In the genomic region with DNA sequence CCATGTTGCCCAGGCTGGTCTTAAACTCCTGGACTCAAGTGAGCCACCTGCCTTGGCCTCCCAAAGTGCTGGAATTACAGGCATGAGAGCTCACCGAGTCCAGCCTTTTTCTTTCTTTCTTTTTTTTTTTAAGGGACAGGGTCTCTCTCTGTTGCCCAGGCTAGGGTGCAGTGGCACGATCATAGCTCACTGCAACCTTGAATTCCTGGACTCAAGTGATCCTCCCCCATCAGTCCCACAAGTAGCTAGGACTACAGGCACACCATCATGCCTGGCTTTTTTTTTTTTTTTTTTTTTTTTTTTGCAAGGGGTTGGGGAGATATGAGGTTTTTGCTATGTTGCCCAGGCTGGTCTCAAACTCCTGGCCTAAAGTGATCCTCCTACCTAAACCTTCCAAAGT, we compare ENCODE assay signal across 37 cellular contexts.
"Had no signal": no experiment of that assay in that cellular context is flagged by ENCODE, and none has a peak within 500 bp of the region (broad histone marks: within the 10 kb centered on the region; RNA-seq: fewer than 3 reads in every experiment).

No MANE protein-coding gene starts in this region.

- H3K27me3 ChIP-seq: adrenal gland, body of pancreas, brain microvascular endothelial cell, breast epithelium had no signal

- H3K4me1 ChIP-seq: body of pancreas, breast epithelium had no signal

- H3K9me3 ChIP-seq: adrenal gland, body of pancreas, breast epithelium had no signal

- ATAC-seq: activated CD8-positive, alpha-beta T cell treated with anti-CD3 and anti-CD28 coated beads for 36 hours; activated naive CD4-positive, alpha-beta T cell treated with anti-CD3 and anti-CD28 coated beads, Interleukin-2, amount 50 U/mL, for 72 hours; activated T-cell treated with anti-CD3 and anti-CD28 coated beads, Interleukin-2, amount 50 U/mL, for 4 hours; activated T-cell treated with anti-CD3 and anti-CD28 coated beads, Interleukin-2, amount 50 U/mL, for 72 hours; activated T-helper 17 cell treated with anti-CD3 and anti-CD28 coated beads, Interleukin-2, amount 50 U/mL, for 72 hours; body of pancreas had no signal

- DNase-seq: activated B cell treated with CpG ODN at 0.5 μM for 24 hours; activated CD4-positive, alpha-beta memory T cell treated with anti-CD3 and anti-CD28 coated beads for 36 hours; activated CD4-positive, alpha-beta T cell treated with anti-CD3 and anti-CD28 coated beads for 4 hours; activated CD4-positive, alpha-beta T cell treated with anti-CD3 and anti-CD28 coated beads, Interleukin-2, amount 10 ng/mL, durations not matched to agents 24 days and 14 days; activated CD4-positive, alpha-beta T cell treated with anti-CD3 and anti-CD28 coated beads, Interleukin-2, amount 50 U/mL, for 1 hour; activated CD4-positive, alpha-beta T cell treated with anti-CD3 and anti-CD28 coated beads, Interleukin-2, amount 50 U/mL, for 4 hours; activated CD4-positive, CD25-positive, alpha-beta regulatory T cell treated with anti-CD3 and anti-CD28 coated beads, Interleukin-2, amount 50 U/mL, for 72 hours; activated CD8-positive, alpha-beta memory T cell treated with anti-CD3 and anti-CD28 coated beads, Interleukin-2, amount 50 U/mL, for 4 hours; activated CD8-positive, alpha-beta T cell treated with anti-CD3 and anti-CD28 coated beads for 36 hours; activated effector memory CD4-positive, alpha-beta T cell treated with anti-CD3 and anti-CD28 coated beads, Interleukin-2, amount 50 U/mL, for 16 hours; activated gamma-delta T cell treated with Interleukin-2 at 50 U/mL for 16 hours; activated naive CD4-positive, alpha-beta T cell; activated naive CD4-positive, alpha-beta T cell treated with anti-CD3 and anti-CD28 coated beads for 36 hours; activated naive CD4-positive, alpha-beta T cell treated with anti-CD3 and anti-CD28 coated beads, Interleukin-2, amount 50 U/mL, for 16 hours; activated naive CD8-positive, alpha-beta T cell treated with anti-CD3 and anti-CD28 coated beads for 36 hours; activated T-cell treated with anti-CD3 and anti-CD28 coated beads for 4 hours; activated T-cell treated with anti-CD3 and anti-CD28 coated beads, Interleukin-2, amount 50 U/mL, for 1 hour; activated T-cell treated with anti-CD3 and anti-CD28 coated beads, Interleukin-2, amount 50 U/mL, for 4 hours; activated T-cell treated with anti-CD3 and anti-CD28 coated beads, Interleukin-2, amount 50 U/mL, for 72 hours; adrenal gland; amniotic stem cell; aorta; body of pancreas; brain microvascular endothelial cell; central memory CD4-positive, alpha-beta T cell; T-helper 2 cell; T-helper 9 cell had no signal

- H3K4me3 ChIP-seq: adrenal gland, body of pancreas, breast epithelium had no signal

- H3K27ac Mint-ChIP-seq: activated B cell treated with CpG ODN at 0.5 μM for 24 hours; activated CD4-positive, alpha-beta memory T cell treated with anti-CD3 and anti-CD28 coated beads for 36 hours; activated CD4-positive, alpha-beta T cell treated with anti-CD3 and anti-CD28 coated beads, Interleukin-2, amount 10 ng/mL, durations not matched to agents 24 days and 14 days; activated CD8-positive, alpha-beta T cell treated with anti-CD3 and anti-CD28 coated beads for 36 hours; activated naive CD4-positive, alpha-beta T cell treated with anti-CD3 and anti-CD28 coated beads for 36 hours; activated naive CD4-positive, alpha-beta T cell treated with anti-CD3 and anti-CD28 coated beads, Interleukin-2, amount 50 U/mL, for 72 hours; activated naive CD8-positive, alpha-beta T cell treated with anti-CD3 and anti-CD28 coated beads for 36 hours; activated T-cell treated with anti-CD3 and anti-CD28 coated beads, Interleukin-2, amount 50 U/mL, for 72 hours; activated T-helper 1 cell treated with anti-CD3 and anti-CD28 coated beads, Interleukin-12 subunit alpha, Interleukin-12 subunit beta, Interleukin-2, Interleukin-4 antibody, amounts not matched to agents 30 ng/mL and 10 ng/mL and 1 ng/mL, durations not matched to agents 14 hours and 24 hours and 36 hours; activated T-helper 17 cell treated with anti-CD3 and anti-CD28 coated beads, Interleukin-2, amount 50 U/mL, for 72 hours; T-helper 1 cell treated with Interleukin-12 subunit alpha and Interleukin-12 subunit beta and Interleukin-4 antibody, amounts not matched to agents 30 μg/mL and 1 μg/mL, for 36 hours; T-helper 2 cell treated with Interferon-gamma antibody and Interleukin-4, amounts not matched to agents 5 μg/mL and 100 μg/mL, for 36 hours had no signal

- FAIRE-seq: astrocyte, colon, TTC549 had no signal

- H3K27me3 Mint-ChIP-seq: activated B cell treated with CpG ODN at 0.5 μM for 24 hours; activated CD4-positive, alpha-beta memory T cell treated with anti-CD3 and anti-CD28 coated beads for 36 hours; activated CD4-positive, alpha-beta T cell treated with anti-CD3 and anti-CD28 coated beads, Interleukin-2, amount 10 ng/mL, durations not matched to agents 24 days and 14 days; activated CD8-positive, alpha-beta T cell treated with anti-CD3 and anti-CD28 coated beads for 36 hours; activated naive CD8-positive, alpha-beta T cell treated with anti-CD3 and anti-CD28 coated beads for 36 hours; activated T-helper 17 cell treated with anti-CD3 and anti-CD28 coated beads, Interleukin-2, amount 50 U/mL, for 72 hours had no signal

- H3K4me3 Mint-ChIP-seq: activated B cell treated with CpG ODN at 0.5 μM for 24 hours; activated CD4-positive, alpha-beta memory T cell treated with anti-CD3 and anti-CD28 coated beads for 36 hours; activated CD4-positive, alpha-beta T cell treated with anti-CD3 and anti-CD28 coated beads, Interleukin-2, amount 10 ng/mL, durations not matched to agents 24 days and 14 days; activated CD8-positive, alpha-beta T cell treated with anti-CD3 and anti-CD28 coated beads for 36 hours; activated naive CD4-positive, alpha-beta T cell treated with anti-CD3 and anti-CD28 coated beads for 36 hours; activated naive CD8-positive, alpha-beta T cell treated with anti-CD3 and anti-CD28 coated beads for 36 hours; activated T-cell treated with anti-CD3 and anti-CD28 coated beads, Interleukin-2, amount 50 U/mL, for 4 hours; activated T-cell treated with anti-CD3 and anti-CD28 coated beads, Interleukin-2, amount 50 U/mL, for 72 hours; activated T-helper 1 cell treated with anti-CD3 and anti-CD28 coated beads, Interleukin-12 subunit alpha, Interleukin-12 subunit beta, Interleukin-2, Interleukin-4 antibody, amounts not matched to agents 30 ng/mL and 10 ng/mL and 1 ng/mL, durations not matched to agents 14 hours and 24 hours and 36 hours; activated T-helper 17 cell treated with anti-CD3 and anti-CD28 coated beads, Interleukin-2, amount 50 U/mL, for 72 hours; T-helper 1 cell treated with Interleukin-12 subunit alpha and Interleukin-12 subunit beta and Interleukin-4 antibody, amounts not matched to agents 30 μg/mL and 1 μg/mL, for 36 hours; T-helper 2 cell treated with Interferon-gamma antibody and Interleukin-4, amounts not matched to agents 5 μg/mL and 100 μg/mL, for 36 hours had no signal

- H3K36me3 ChIP-seq: adrenal gland, brain microvascular endothelial cell, breast epithelium had no signal

- H3K27ac ChIP-seq: adrenal gland, body of pancreas, brain microvascular endothelial cell, breast epithelium, VCaP had no signal
